In genomic region chr16:11108466-11108805, GRCh38 we compare ENCODE assay signal across 1 cellular context.
TF ChIP-seq lines count a peak whose summit lies in the region.

No MANE protein-coding gene starts in this region.

TF ChIP-seq in H1, 55 proteins besides CTCF, POLR2A, EP300 and RAD21 (continued from another document):
- no peak for TF ChIP-seq ASH2L (IDR thresholded peaks at IDR 0.05; ENCODE audit: low read length)
- no peak for TF ChIP-seq JUND (IDR thresholded peaks at IDR 0.05; ENCODE audit: low read length)
